In the genomic region with DNA sequence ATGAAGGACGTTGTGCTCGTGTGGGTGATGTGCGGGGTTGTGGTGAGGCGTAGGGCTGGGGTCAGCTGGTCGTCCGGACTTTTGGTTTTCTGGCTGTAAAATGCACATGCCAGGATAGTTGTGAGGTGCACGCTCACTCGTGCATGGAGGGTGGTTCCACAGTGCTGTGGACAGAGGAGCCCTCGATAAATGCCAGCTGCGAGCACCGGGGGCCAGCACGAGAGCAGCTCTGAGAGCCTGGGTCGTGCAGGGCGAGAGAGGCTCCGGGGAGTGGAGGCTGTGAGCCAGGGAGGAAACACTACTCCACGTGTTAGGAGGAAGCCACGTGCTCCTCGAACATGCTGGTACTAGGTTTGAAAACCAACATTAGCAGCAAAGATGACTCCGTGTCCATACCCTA, we compare ENCODE assay signal across 18 cellular contexts. TPM values are rescaled to one million over a fixed set of nuclear protein-coding genes. Genes with fewer than 3 reads are reported as not detected.
DNase-seq lines count a peak whose midpoint lies in the region; ATAC-seq and TF ChIP-seq lines count a peak whose summit lies in the region.
"Had no signal": no experiment of that assay in that cellular context is flagged by ENCODE, and none has a peak within 500 bp of the region (broad histone marks: within the 10 kb centered on the region; RNA-seq: fewer than 3 reads in every experiment).

No MANE protein-coding gene starts in this region.

- H4K20me1 ChIP-seq in IMR-90 (ENCODE audit: insufficient read depth, low read length) = peaks cover 52% of the 10 kb centered on the region

- no peak overlapping the region for H3K56ac ChIP-seq in IMR-90 (ENCODE audit: extremely low read depth, insufficient read depth, low read length)

- H4K91ac ChIP-seq in IMR-90 (ENCODE audit: insufficient read depth, low read depth, low read length) = no peak overlapping the region

- no peak overlapping the region for H4K5ac ChIP-seq in IMR-90 (ENCODE audit: low read depth, low read length)

- no peaks in the 10 kb centered on the region for H3K9me3 Mint-ChIP-seq in glutamatergic neuron (ENCODE audit: unreplicated experiment)

- H4K8ac ChIP-seq in IMR-90 (ENCODE audit: low read depth in 2 of 2, low read length in 2 of 2) = no peak overlapping the region

- H3K79me1 ChIP-seq in IMR-90 (ENCODE audit: low read depth in 1 of 2, low read length in 2 of 2) = peaks cover 22 to 75% of the 10 kb centered on the region in 2 experiments

- TF ChIP-seq CTCF in right atrium auricular region (IDR thresholded peaks at IDR 0.05) (no peak), IMR-90 (conservative IDR thresholded peaks at IDR 0.05; ENCODE audit: low read depth, low read length) (no peak), glutamatergic neuron (IDR thresholded peaks at IDR 0.05; ENCODE audit: partially characterized antibody, unreplicated experiment) (no peak), spleen (IDR thresholded peaks at IDR 0.05 in 8 of 11, conservative IDR thresholded peaks at IDR 0.05 in 3 of 11) (no peak)

- no peak overlapping the region for H3K23ac ChIP-seq in IMR-90 (ENCODE audit: low read depth, low read length)

- no peak overlapping the region for H2BK5ac ChIP-seq in IMR-90 (ENCODE audit: low read depth, low read length, poor library complexity, severe bottlenecking)

- no peak overlapping the region for H3K14ac ChIP-seq in IMR-90 (replicated peaks; ENCODE audit: low read depth, low read length)

- no peaks in the 10 kb centered on the region for H3K36me3 ChIP-seq in right atrium auricular region
- H3K36me3 ChIP-seq in IMR-90 (ENCODE audit: control insufficient read depth, insufficient read depth, low read length) = peaks cover 13% of the 10 kb centered on the region
- no peaks in the 10 kb centered on the region for H3K36me3 ChIP-seq in spleen
- H3K36me3 ChIP-seq: Peyer's patch had no signal

- no peak overlapping the region for H3K4ac ChIP-seq in IMR-90 (ENCODE audit: low read depth, low read length)

- no peaks in the 10 kb centered on the region for H3K4me1 Mint-ChIP-seq in glutamatergic neuron (ENCODE audit: low read depth, unreplicated experiment)

- H3K36me3 Mint-ChIP-seq in glutamatergic neuron (ENCODE audit: unreplicated experiment) = peaks cover 12% of the 10 kb centered on the region

- TF ChIP-seq POLR2A in IMR-90 (IDR thresholded peaks at IDR 0.05; ENCODE audit: low read depth, low read length) = no peak
- no peak for TF ChIP-seq POLR2A in spleen (IDR thresholded peaks at IDR 0.05)

- intact Hi-C loops in right cardiac atrium (cut with DNase I) = loop anchor here in 1 of 4 donors (5.0 kb wide), 1 partner anchor 152 kb away; no protein-coding TSS in a partner anchor
- intact Hi-C loops in IMR-90 (cut with micrococcal nuclease) = no loop called here
- intact Hi-C loops in spleen (cut with DNase I; ENCODE audit: low total_unique reads) = no loop called here

- no peak overlapping the region for H3K9ac ChIP-seq in IMR-90 (ENCODE audit: low read depth, low read length)

- in situ Hi-C loops in IMR-90 (cut with MboI; ENCODE audit: low sequenced_read_pairs) = loop anchor here (10.0 kb wide), 1 partner anchor 300 kb away; no protein-coding TSS in a partner anchor

- ATAC-seq in right cardiac atrium (no peak), IMR-90 (ENCODE audit: low read depth) (no peak), HG02852 (IDR thresholded peaks at IDR 0.05; ENCODE audit: unreplicated experiment) (no peak)
- ATAC-seq: A549 had no signal

- H3K9me1 ChIP-seq in IMR-90 (ENCODE audit: insufficient read depth, low read length) = peaks cover 7% of the 10 kb centered on the region

- dilution Hi-C loops in IMR-90 (cut with HindIII; ENCODE audit: low sequenced_read_pairs, unreplicated experiment) = no loop called here

- H3K4me1 ChIP-seq in right cardiac atrium (ENCODE audit: control insufficient read depth, insufficient read depth, low read length) (no peaks in the 10 kb centered on the region), right atrium auricular region (peaks cover 0 to 7% of the 10 kb centered on the region in 2 donors), IMR-90 (ENCODE audit: control insufficient read depth, insufficient read depth, low read length) (peaks cover 4% of the 10 kb centered on the region; the same call in 1 of the 2 replicates), spleen (peaks cover 0 to 9% (median 5%) of the 10 kb centered on the region in 6 donors)

- H2AK5ac ChIP-seq in IMR-90 (ENCODE audit: low read depth, low read length) = no peak overlapping the region

- H3K9me3 ChIP-seq in right cardiac atrium (ENCODE audit: control insufficient read depth, low read length) (no peaks in the 10 kb centered on the region), right atrium auricular region (peaks cover 0 to 5% of the 10 kb centered on the region in 2 donors), IMR-90 (ENCODE audit: control insufficient read depth, insufficient read depth, low read length) (peaks cover 5% of the 10 kb centered on the region), spleen (peaks cover 0 to 12% (median 9%) of the 10 kb centered on the region in 8 donors)
- H3K9me3 ChIP-seq: Peyer's patch had no signal

- WGBS in right cardiac atrium = 68% methylated on average over 19 of the region's 19 CpGs
- WGBS in IMR-90 (ENCODE audit: extremely low coverage in 2 of 2, insufficient read length in 1 of 2), 2 experiments = 87% methylated on average over 6 of the region's 19 CpGs; no CpG with 5 or more reads in 1 of the 2 experiments
- WGBS in spleen, 5 donors = 63 to 70% (median 67%) methylated on average over 19 of the region's 19 CpGs

- peak overlapping the region; percentile 6 for H2AFZ ChIP-seq in IMR-90 (replicated peaks; ENCODE audit: low read length, poor library complexity)

- no peak overlapping the region for H3K4me2 ChIP-seq in IMR-90 (ENCODE audit: low read depth, low read length)
- H3K4me2 ChIP-seq: A549 had no signal

- H3K27me3 ChIP-seq in right cardiac atrium (ENCODE audit: control insufficient read depth, insufficient read depth) (no peaks in the 10 kb centered on the region), right atrium auricular region (no peaks in the 10 kb centered on the region), IMR-90 (ENCODE audit: control insufficient read depth, insufficient read depth, low read length) (no peaks in the 10 kb centered on the region), spleen (replicated peaks in 1 of 7) (peaks cover 0 to 5% (median 0%) of the 10 kb centered on the region in 7 donors)
- H3K27me3 ChIP-seq: Peyer's patch had no signal

- BruUV-seq in IMR-90 (replicated peaks; lab: Mats Ljungman, UMichigan) = no TSS peak

- H2BK120ac ChIP-seq in IMR-90 (ENCODE audit: low read depth, low read length) = no peak overlapping the region

- POLR2A ChIA-PET in IMR-90 (lab: Charles Lee; ENCODE audit: unreplicated experiment) = no interaction called here

- H3K27ac Mint-ChIP-seq in glutamatergic neuron (ENCODE audit: unreplicated experiment) = peak overlapping the region; percentile 10
- H3K27ac Mint-ChIP-seq: B cell had no signal

- no peak overlapping the region for H3K4me3 Mint-ChIP-seq in glutamatergic neuron (ENCODE audit: unreplicated experiment)
- H3K4me3 Mint-ChIP-seq: B cell had no signal

- CTCF ChIA-PET in IMR-90 (lab: Yijun Ruan, JAX) = no interaction called here

- H2AK9ac ChIP-seq in IMR-90 (replicated peaks; ENCODE audit: low read depth, low read length, poor library complexity) = peak overlapping the region; percentile 56

- TF ChIP-seq RAD21 in IMR-90 (IDR thresholded peaks at IDR 0.05; ENCODE audit: low read length) = no peak

- H3K4me3 ChIP-seq in right cardiac atrium (ENCODE audit: low read length) (no peak overlapping the region), right atrium auricular region (no peak overlapping the region), IMR-90 (ENCODE audit: insufficient read depth, low read depth, low read length) (no peak overlapping the region), spleen (no peak overlapping the region)
- H3K4me3 ChIP-seq: A549, Peyer's patch had no signal

- no peak overlapping the region for H2BK20ac ChIP-seq in IMR-90 (ENCODE audit: low read depth, low read length)

- H2BK15ac ChIP-seq in IMR-90 (ENCODE audit: low read depth, low read length) = no peak overlapping the region

- peak in 2 of 3 donors; percentile 9 to 51 for DNase-seq in right cardiac atrium
- no peak for DNase-seq in right atrium auricular region (ENCODE audit: low spot score)
- no peak for DNase-seq in IMR-90
- no peak for DNase-seq in glutamatergic neuron
- peak; percentile 25 for DNase-seq in spleen
- no peak for DNase-seq in mucosa of gallbladder (ENCODE audit: low spot score)
- DNase-seq in kidney tubule cell (ENCODE audit: low spot score) = no peak
- DNase-seq: DMS79, NCI-H1105, NCI-H1694, NCI-H2081, NCI-H2171, NCI-H345, NCI-H774, Peyer's patch had no signal

- H3K27ac ChIP-seq in right cardiac atrium (ENCODE audit: low read length) (no peak overlapping the region), right atrium auricular region (no peak overlapping the region), IMR-90 (ENCODE audit: insufficient read depth, low read length) (no peak overlapping the region), spleen (no peak overlapping the region)
- H3K27ac ChIP-seq: A549, Peyer's patch had no signal

- H3K18ac ChIP-seq in IMR-90 (ENCODE audit: low read depth, low read length) = no peak overlapping the region

- H3K27me3 Mint-ChIP-seq in glutamatergic neuron (ENCODE audit: unreplicated experiment) = peaks cover 8% of the 10 kb centered on the region

TF ChIP-seq in IMR-90, 13 proteins besides CTCF, POLR2A, EP300 and RAD21:
- TF ChIP-seq, protein P1, sequence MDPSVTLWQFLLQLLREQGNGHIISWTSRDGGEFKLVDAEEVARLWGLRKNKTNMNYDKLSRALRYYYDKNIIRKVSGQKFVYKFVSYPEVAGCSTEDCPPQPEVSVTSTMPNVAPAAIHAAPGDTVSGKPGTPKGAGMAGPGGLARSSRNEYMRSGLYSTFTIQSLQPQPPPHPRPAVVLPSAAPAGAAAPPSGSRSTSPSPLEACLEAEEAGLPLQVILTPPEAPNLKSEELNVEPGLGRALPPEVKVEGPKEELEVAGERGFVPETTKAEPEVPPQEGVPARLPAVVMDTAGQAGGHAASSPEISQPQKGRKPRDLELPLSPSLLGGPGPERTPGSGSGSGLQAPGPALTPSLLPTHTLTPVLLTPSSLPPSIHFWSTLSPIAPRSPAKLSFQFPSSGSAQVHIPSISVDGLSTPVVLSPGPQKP (IDR thresholded peaks at IDR 0.05; ENCODE audit: borderline replicate concordance, low read depth, low read length) = no peak
- no peak for TF ChIP-seq CEBPB (IDR thresholded peaks at IDR 0.05; ENCODE audit: low read depth, low read length)

RNA-seq across cellular contexts. Expression of a gene that starts 39.4 kb away (rescaled TPM):
- total RNA-seq in right cardiac atrium (100 to 1,000 TPM in 1 of 4 donors, 10 to 100 TPM in 3; 63.5 to 134 (median 84.6) TPM), right atrium auricular region (100 to 1,000 TPM; 117 to 134 TPM), IMR-90 (2012; rRNA removed) (4.3 and 6.7 TPM in 2 replicates), glutamatergic neuron (ENCODE audit: unreplicated experiment) (9.5 TPM), spleen (100 to 1,000 TPM in 3 of 7 donors, 10 to 100 TPM in 4; 71.8 to 208 (median 99.6) TPM), mucosa of gallbladder (172 TPM)
- polyA plus RNA-seq in right cardiac atrium (52.3 TPM), IMR-90 (2012; rRNA removed) (46.7 and 52.6 TPM in 2 replicates), spleen (10 to 100 TPM; 35.0 to 66.9 (median 60.0) TPM)
- polyA plus RNA-seq in IMR-90 (2012; cell fraction: cytosol; rRNA removed) = 66.0 and 124 TPM in 2 replicates
- 136 and 394 TPM in 2 replicates for polyA plus RNA-seq in IMR-90 (2012; cell fraction: nucleus; rRNA removed; ENCODE audit: low replicate concordance)

Comparison
In these comparisons a context has a peak if more than half of its experiments do, and no peak if none do; other contexts are left out.
1. DNase-seq: peak in right cardiac atrium (2 of 3) and spleen (single experiment); none in right atrium auricular region (single experiment), IMR-90 (single experiment), glutamatergic neuron (single experiment), mucosa of gallbladder (single experiment) and kidney tubule cell (single experiment).